Comparison of ENCODE assay signal across 7 cellular contexts in genomic region chr17:79317916-79318315, GRCh38.
"Had no signal": no experiment of that assay in that cellular context is flagged by ENCODE, and none has a peak within 500 bp of the region (broad histone marks: within the 10 kb centered on the region; RNA-seq: fewer than 3 reads in every experiment).

No MANE protein-coding gene starts in this region.

- H3K9ac ChIP-seq: GM23248 had no signal

- H3K4me1 Mint-ChIP-seq: IgD-negative memory B cell had no signal

- H2AFZ ChIP-seq: GM23248 had no signal

- H3K27ac Mint-ChIP-seq: IgD-negative memory B cell had no signal

- H3K4me1 ChIP-seq: HAP-1 had no signal

- H3K9me3 Mint-ChIP-seq: IgD-negative memory B cell had no signal

- H3K27ac ChIP-seq: GM23248, HL-60 had no signal

- H3K4me3 ChIP-seq: GM23248, HAP-1 had no signal

- H3K4me3 Mint-ChIP-seq: IgD-negative memory B cell had no signal

- DNase-seq: GM23248, GOT3, H7, KG1 had no signal

- H3K36me3 ChIP-seq: HAP-1 had no signal

- H3K9me3 ChIP-seq: HAP-1 had no signal

- H3K36me3 Mint-ChIP-seq: IgD-negative memory B cell had no signal
